ENCODE assay signal across 1 cellular context in genomic region chr5:159951834-159952233, GRCh38.
TF ChIP-seq lines count a peak whose summit lies in the region.

No MANE protein-coding gene starts in this region.

TF ChIP-seq in GM23338, 12 proteins besides CTCF, POLR2A, EP300 and RAD21 (continued from another document):
- TF ChIP-seq REST (IDR thresholded peaks at IDR 0.05; ENCODE audit: unreplicated experiment), result no peak
- no peak for TF ChIP-seq ZNF462 (CRISPR knock-in tag; IDR thresholded peaks at IDR 0.05)
- no peak for TF ChIP-seq NANOG (IDR thresholded peaks at IDR 0.05; ENCODE audit: borderline replicate concordance)
- TF ChIP-seq JUNB (IDR thresholded peaks at IDR 0.05; ENCODE audit: unreplicated experiment), result no peak
